In genomic region chr19:34832581-34833112, GRCh38 we compare ENCODE assay signal across 20 cellular contexts.
"Had no signal": no experiment of that assay in that cellular context is flagged by ENCODE, and none has a peak within 500 bp of the region (broad histone marks: within the 10 kb centered on the region; RNA-seq: fewer than 3 reads in every experiment).

No MANE protein-coding gene starts in this region.

- FAIRE-seq: endometrium, kidney had no signal

- H3K27ac ChIP-seq: gastrocnemius medialis, neutrophil, psoas muscle, sigmoid colon, transverse colon, vagina had no signal

- H3K4me3 ChIP-seq: gastrocnemius medialis, lung, psoas muscle, sigmoid colon, transverse colon, vagina had no signal

- H3K27me3 ChIP-seq: gastrocnemius medialis, sigmoid colon, transverse colon, vagina had no signal

- H3K36me3 ChIP-seq: gastrocnemius medialis, neutrophil, sigmoid colon, transverse colon, vagina had no signal

- ATAC-seq: effector memory CD8-positive, alpha-beta T cell; gastrocnemius medialis; left lobe of liver; natural killer cell; psoas muscle; stimulated activated memory B cell treated with anti-CD40 and anti-IgM and Interleukin-4, amounts not matched to agents 10 μg/mL and 1 μg/mL and 100 μg/mL, for 72 hours had no signal

- H3K27ac Mint-ChIP-seq: memory B cell; stimulated activated memory B cell treated with anti-CD40 and anti-IgM and Interleukin-4, amounts not matched to agents 10 μg/mL and 1 μg/mL and 100 μg/mL, for 72 hours; stimulated activated naive CD8-positive, alpha-beta T cell treated with anti-CD3 and anti-CD28 coated beads, Interleukin-15, Interleukin-2, amounts not matched to agents 100 ng/mL and 50 ng/mL, for 24 hours had no signal

- H3K9me3 Mint-ChIP-seq: effector memory CD8-positive, alpha-beta T cell; memory B cell; natural killer cell; stimulated activated memory B cell treated with anti-CD40 and anti-IgM and Interleukin-4, amounts not matched to agents 10 μg/mL and 1 μg/mL and 100 μg/mL, for 72 hours; stimulated activated naive CD8-positive, alpha-beta T cell treated with anti-CD3 and anti-CD28 coated beads, Interleukin-15, Interleukin-2, amounts not matched to agents 100 ng/mL and 50 ng/mL, for 24 hours had no signal

- H3K4me1 ChIP-seq: gastrocnemius medialis, psoas muscle, sigmoid colon, vagina had no signal

- H3K36me3 Mint-ChIP-seq: natural killer cell; stimulated activated memory B cell treated with anti-CD40 and anti-IgM and Interleukin-4, amounts not matched to agents 10 μg/mL and 1 μg/mL and 100 μg/mL, for 72 hours had no signal

- H3K27me3 Mint-ChIP-seq: stimulated activated naive CD8-positive, alpha-beta T cell treated with anti-CD3 and anti-CD28 coated beads, Interleukin-15, Interleukin-2, amounts not matched to agents 100 ng/mL and 50 ng/mL, for 24 hours had no signal

- DNase-seq: cortex of kidney; effector memory CD8-positive, alpha-beta T cell; foreskin fibroblast; gastrocnemius medialis; head of caudate nucleus; kidney; natural killer cell; psoas muscle; right cardiac atrium; sigmoid colon; stimulated activated CD4-positive, alpha-beta T cell treated with anti-CD3 and anti-CD28 coated beads, Interleukin-4, amount 100 ng/mL, for 4 hours; transverse colon had no signal

- H3K4me3 Mint-ChIP-seq: effector memory CD8-positive, alpha-beta T cell; memory B cell; natural killer cell; stimulated activated memory B cell treated with anti-CD40 and anti-IgM and Interleukin-4, amounts not matched to agents 10 μg/mL and 1 μg/mL and 100 μg/mL, for 72 hours; stimulated activated naive CD8-positive, alpha-beta T cell treated with anti-CD3 and anti-CD28 coated beads, Interleukin-15, Interleukin-2, amounts not matched to agents 100 ng/mL and 50 ng/mL, for 24 hours had no signal

- H3K4me1 Mint-ChIP-seq: memory B cell; stimulated activated memory B cell treated with anti-CD40 and anti-IgM and Interleukin-4, amounts not matched to agents 10 μg/mL and 1 μg/mL and 100 μg/mL, for 72 hours had no signal

- H3K9me3 ChIP-seq: gastrocnemius medialis, neutrophil, psoas muscle, sigmoid colon, transverse colon, vagina had no signal
